In the genomic region with DNA sequence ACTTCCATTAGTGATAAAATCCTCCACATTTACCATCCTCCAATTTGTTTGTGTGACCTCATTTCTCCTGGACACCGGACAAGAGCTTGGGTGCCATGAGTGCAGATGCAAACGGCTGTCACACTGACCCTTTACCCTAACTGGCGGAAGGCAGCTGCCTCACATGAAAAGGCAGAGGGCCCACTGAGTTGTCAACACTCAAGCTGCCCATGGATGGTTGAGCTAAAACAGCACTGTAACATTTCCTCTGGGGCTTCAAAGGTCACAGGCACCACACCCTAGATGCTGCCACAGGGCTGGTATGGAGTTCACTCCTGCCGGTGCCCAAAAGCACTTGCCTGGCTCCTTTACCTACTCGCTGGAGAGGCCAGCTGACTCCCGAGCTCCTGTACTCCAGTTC, we compare ENCODE assay signal across 17 cellular contexts.
DNase-seq lines count a peak whose midpoint lies in the region; ATAC-seq, FAIRE-seq and TF ChIP-seq lines count a peak whose summit lies in the region.
"Had no signal": no experiment of that assay in that cellular context is flagged by ENCODE, and none has a peak within 500 bp of the region (broad histone marks: within the 10 kb centered on the region; RNA-seq: fewer than 3 reads in every experiment).

No MANE protein-coding gene starts in this region.

- DNase-seq in SHP77 (lab: John Stamatoyannopoulos, UW) (peak; percentile 13 to 26), SHP77 treated with DMSO at 0.1 percent for 48 hours (lab: John Stamatoyannopoulos, UW) (no peak), K562 (ENCODE audit: extremely low read depth in 1 of 4, low spot score in 3 of 4) (no peak), left cardiac atrium (peak; percentile 29), neural progenitor cell (ENCODE audit: low spot score) (no peak), tibial nerve (ENCODE audit: low spot score in 2 of 2) (no peak), kidney (no peak)
- DNase-seq: Caco-2; CD8-positive, alpha-beta T cell; DMS53; GF-D8; HCEC 1CT; HFFc6 had no signal

- H3K27me3 ChIP-seq in K562 (ENCODE audit: control insufficient read depth in 2 of 2, insufficient read depth in 2 of 2, low read length in 2 of 2), result no peaks in the 10 kb centered on the region
- no peaks in the 10 kb centered on the region for H3K27me3 ChIP-seq in neural progenitor cell
- H3K27me3 ChIP-seq in tibial nerve, result no peaks in the 10 kb centered on the region

- 32% methylated on average over 6 of the region's 6 CpGs for WGBS in K562 (ENCODE audit: insufficient coverage, low coverage, missing lambda C conversion rate)
- whole genome bisulfite sequencing in tibial nerve, 2 donors, result 78 to 85% methylated on average over 6 of the region's 6 CpGs

- intact Hi-C loops in K562 (cut with micrococcal nuclease) (no loop called here), left cardiac atrium (cut with DNase I) (no loop called here), kidney (cut with DNase I) (no loop called here)

- H3K36me3 ChIP-seq in K562 (ENCODE audit: control insufficient read depth, insufficient read depth, low read length), result no peaks in the 10 kb centered on the region
- no peaks in the 10 kb centered on the region for H3K36me3 ChIP-seq in neural progenitor cell
- H3K36me3 ChIP-seq in tibial nerve, result no peaks in the 10 kb centered on the region
- H3K36me3 ChIP-seq in kidney (ENCODE audit: control insufficient read depth in 1 of 2, insufficient read depth in 2 of 2, low read length in 2 of 2), result no peaks in the 10 kb centered on the region

- no peaks in the 10 kb centered on the region for H3K9me3 Mint-ChIP-seq in neural progenitor cell
- H3K9me3 Mint-ChIP-seq: CD8-positive, alpha-beta T cell; HFFc6 had no signal

- H3K27ac Mint-ChIP-seq in neural progenitor cell, result no peak overlapping the region
- H3K27ac Mint-ChIP-seq: CD14-positive monocyte; CD8-positive, alpha-beta T cell; HFFc6 had no signal

- H3K27me3 Mint-ChIP-seq in neural progenitor cell (ENCODE audit: insufficient read depth, low read depth), result peaks cover 2% of the 10 kb centered on the region

- H3K9me3 ChIP-seq in K562 (replicated peaks; ENCODE audit: control insufficient read depth, insufficient read depth, low read depth, low read length) (no peaks in the 10 kb centered on the region), neural progenitor cell (ENCODE audit: low read depth) (no peaks in the 10 kb centered on the region), tibial nerve (no peaks in the 10 kb centered on the region), kidney (ENCODE audit: control insufficient read depth in 1 of 2, low read length in 2 of 2) (no peaks in the 10 kb centered on the region)
- H3K9me3 ChIP-seq: Caco-2 had no signal

- POLR2A ChIA-PET in K562 (lab: Yijun Ruan, JAX), result interaction anchor here (0.7 kb wide), 1 partner anchor 1491 kb away, joined by 3 read pairs; no protein-coding TSS in a partner anchor

- no peak overlapping the region for H3K9ac ChIP-seq in K562 (ENCODE audit: insufficient read depth in 1 of 2, low read depth in 2 of 2, low read length in 2 of 2)
- no peak overlapping the region for H3K9ac ChIP-seq in neural progenitor cell
- no peak overlapping the region for H3K9ac ChIP-seq in kidney (ENCODE audit: low read length in 2 of 2)

- TF ChIP-seq CTCF in K562 (IDR thresholded peaks at IDR 0.05 in 2 of 3, conservative IDR thresholded peaks at IDR 0.05 in 1 of 3; ENCODE audit: insufficient read depth in 2 of 3, low read depth in 1 of 3, low read length in 3 of 3), result no peak
- no peak for TF ChIP-seq CTCF in neural progenitor cell (IDR thresholded peaks at IDR 0.05)
- TF ChIP-seq CTCF in tibial nerve (IDR thresholded peaks at IDR 0.05), result no peak
- no peak for TF ChIP-seq CTCF in kidney (IDR thresholded peaks at IDR 0.05; ENCODE audit: borderline replicate concordance, extremely low read depth, insufficient read depth)

- TF ChIP-seq EP300 in K562 (IDR thresholded peaks at IDR 0.05; ENCODE audit: low read length), result no peak
- TF ChIP-seq EP300 in tibial nerve (IDR thresholded peaks at IDR 0.05), result no peak

- no peaks in the 10 kb centered on the region for H3K79me2 ChIP-seq in K562 (ENCODE audit: control insufficient read depth, insufficient read depth, low read length)
- no peaks in the 10 kb centered on the region for H3K79me2 ChIP-seq in neural progenitor cell (ENCODE audit: low read depth)

- TF ChIP-seq RAD21 in K562 (CRISPR knock-in tag; conservative IDR thresholded peaks at IDR 0.05 in 1 of 2, IDR thresholded peaks at IDR 0.05 in 1 of 2), result no peak

- no peaks in the 10 kb centered on the region for H4K20me1 ChIP-seq in K562 (replicated peaks; ENCODE audit: control insufficient read depth, insufficient read depth, low read length)
- H4K20me1 ChIP-seq in neural progenitor cell (ENCODE audit: low read depth), result no peaks in the 10 kb centered on the region

- H3K4me3 ChIP-seq in K562, result no peak overlapping the region
- no peak overlapping the region for H3K4me3 ChIP-seq in neural progenitor cell
- no peak overlapping the region for H3K4me3 ChIP-seq in tibial nerve
- no peak overlapping the region for H3K4me3 ChIP-seq in kidney (ENCODE audit: low read length in 2 of 2)

- no peaks in the 10 kb centered on the region for H3K9me1 ChIP-seq in K562 (ENCODE audit: control insufficient read depth, insufficient read depth, low read length)

- ATAC-seq in K562, result peak; percentile 21; the same call in 1 of the 3 replicates
- ATAC-seq in left cardiac atrium, result peak; percentile 74 to 90
- no peak for ATAC-seq in GM19395 (IDR thresholded peaks at IDR 0.05; ENCODE audit: unreplicated experiment)
- ATAC-seq: CD8-positive, alpha-beta T cell had no signal

- in situ Hi-C loops in K562 (cut with MboI), result no loop called here

- H3K4me3 Mint-ChIP-seq in neural progenitor cell, result no peak overlapping the region
- H3K4me3 Mint-ChIP-seq: CD14-positive monocyte; CD8-positive, alpha-beta T cell; HFFc6 had no signal

- FAIRE-seq in K562 (lab: Jason Lieb, UNC), result no peak
- no peak for FAIRE-seq in kidney (lab: Jason Lieb, UNC)
- FAIRE-seq: GM19239 had no signal

- H3K27ac ChIP-seq in K562 (ENCODE audit: extremely low read depth, low read depth, low read length), result no peak overlapping the region
- no peak overlapping the region for H3K27ac ChIP-seq in neural progenitor cell
- no peak overlapping the region for H3K27ac ChIP-seq in tibial nerve
- H3K27ac ChIP-seq in kidney (ENCODE audit: low read depth in 2 of 2, low read length in 2 of 2), result no peak overlapping the region
- H3K27ac ChIP-seq: 22Rv1 had no signal

- H3K4me2 ChIP-seq in K562 (ENCODE audit: insufficient read depth, low read length) (no peak overlapping the region), neural progenitor cell (no peak overlapping the region)

- H3K4me1 ChIP-seq in K562 (replicated peaks in 1 of 2; ENCODE audit: control insufficient read depth in 2 of 2, insufficient read depth in 2 of 2, low read length in 2 of 2) (no peaks in the 10 kb centered on the region), neural progenitor cell (no peaks in the 10 kb centered on the region), tibial nerve (no peaks in the 10 kb centered on the region), kidney (ENCODE audit: control insufficient read depth in 1 of 2, insufficient read depth in 1 of 2, low read depth in 1 of 2, low read length in 2 of 2) (no peaks in the 10 kb centered on the region)
- H3K4me1 ChIP-seq: Caco-2 had no signal

- no peak for TF ChIP-seq POLR2A in K562 (conservative IDR thresholded peaks at IDR 0.05)
- TF ChIP-seq POLR2A in tibial nerve (IDR thresholded peaks at IDR 0.05), result no peak

- peaks cover 11% of the 10 kb centered on the region for H3K4me1 Mint-ChIP-seq in neural progenitor cell
- H3K4me1 Mint-ChIP-seq: CD14-positive monocyte had no signal

- no peaks in the 10 kb centered on the region for H3K36me3 Mint-ChIP-seq in neural progenitor cell
- H3K36me3 Mint-ChIP-seq: CD14-positive monocyte; CD8-positive, alpha-beta T cell had no signal

- CTCF ChIA-PET in K562 (lab: Yijun Ruan, JAX; ENCODE audit: low intra/inter-chr PET ratio), result no interaction called here

- H2AFZ ChIP-seq in K562 (ENCODE audit: low read depth, low read length) (peak overlapping the region; percentile 54), neural progenitor cell (replicated peaks) (peak overlapping the region; percentile 38)

- no peaks in the 10 kb centered on the region for H3F3A ChIP-seq in neural progenitor cell (ENCODE audit: low read depth)

- no TSS peak for BruUV-seq in K562 (replicated peaks; lab: Mats Ljungman, UMichigan)

TF ChIP-seq in K562, 482 proteins besides CTCF, POLR2A, EP300 and RAD21:
- no peak for TF ChIP-seq NBN (IDR thresholded peaks at IDR 0.05; ENCODE audit: low read depth)
- TF ChIP-seq ZNF444 (CRISPR knock-in tag; IDR thresholded peaks at IDR 0.05), result no peak
- no peak for TF ChIP-seq MCM2 (IDR thresholded peaks at IDR 0.05; ENCODE audit: low read depth)
- TF ChIP-seq HMGN3 (IDR thresholded peaks at IDR 0.05; ENCODE audit: borderline replicate concordance, extremely low read depth, insufficient read length, low read depth, low read length), result no peak
- no peak for TF ChIP-seq TRIM28 (IDR thresholded peaks at IDR 0.05)
- TF ChIP-seq PHF8 (IDR thresholded peaks at IDR 0.05; ENCODE audit: borderline replicate concordance, low read length), result no peak
- no peak for TF ChIP-seq ZNF143 (CRISPR knock-in tag; IDR thresholded peaks at IDR 0.05)
- TF ChIP-seq, protein P1, sequence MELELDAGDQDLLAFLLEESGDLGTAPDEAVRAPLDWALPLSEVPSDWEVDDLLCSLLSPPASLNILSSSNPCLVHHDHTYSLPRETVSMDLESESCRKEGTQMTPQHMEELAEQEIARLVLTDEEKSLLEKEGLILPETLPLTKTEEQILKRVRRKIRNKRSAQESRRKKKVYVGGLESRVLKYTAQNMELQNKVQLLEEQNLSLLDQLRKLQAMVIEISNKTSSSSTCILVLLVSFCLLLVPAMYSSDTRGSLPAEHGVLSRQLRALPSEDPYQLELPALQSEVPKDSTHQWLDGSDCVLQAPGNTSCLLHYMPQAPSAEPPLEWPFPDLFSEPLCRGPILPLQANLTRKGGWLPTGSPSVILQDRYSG (tag; conservative IDR thresholded peaks at IDR 0.05; ENCODE audit: low read depth), result no peak
- TF ChIP-seq KAT2B (IDR thresholded peaks at IDR 0.05; ENCODE audit: low read depth, low read length), result no peak
- TF ChIP-seq, protein P2, sequence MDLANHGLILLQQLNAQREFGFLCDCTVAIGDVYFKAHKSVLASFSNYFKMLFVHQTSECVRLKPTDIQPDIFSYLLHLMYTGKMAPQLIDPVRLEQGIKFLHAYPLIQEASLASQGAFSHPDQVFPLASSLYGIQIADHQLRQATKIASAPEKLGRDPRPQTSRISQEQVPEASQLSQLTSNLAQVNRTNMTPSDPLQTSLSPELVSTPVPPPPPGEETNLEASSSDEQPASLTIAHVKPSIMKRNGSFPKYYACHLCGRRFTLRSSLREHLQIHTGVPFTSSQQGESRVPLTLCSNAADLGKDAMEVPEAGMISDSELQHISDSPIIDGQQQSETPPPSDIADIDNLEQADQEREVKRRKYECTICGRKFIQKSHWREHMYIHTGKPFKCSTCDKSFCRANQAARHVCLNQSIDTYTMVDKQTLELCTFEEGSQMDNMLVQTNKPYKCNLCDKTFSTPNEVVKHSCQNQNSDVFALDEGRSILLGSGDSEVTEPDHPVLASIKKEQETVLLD (IDR thresholded peaks at IDR 0.05), result no peak
- TF ChIP-seq HCFC1 (IDR thresholded peaks at IDR 0.05; ENCODE audit: low read depth, low read length), result no peak

Comparison
In these comparisons a context has a peak if more than half of its experiments do, and no peak if none do; other contexts are left out.
1. DNase-seq: peak in SHP77 (2 of 2) and left cardiac atrium (single experiment); none in SHP77 treated with DMSO at 0.1 percent for 48 hours (single experiment), K562 (0 of 4), neural progenitor cell (single experiment), tibial nerve (0 of 2) and kidney (single experiment).